22 cellular contexts compared by ENCODE assay signal in the genomic region with DNA sequence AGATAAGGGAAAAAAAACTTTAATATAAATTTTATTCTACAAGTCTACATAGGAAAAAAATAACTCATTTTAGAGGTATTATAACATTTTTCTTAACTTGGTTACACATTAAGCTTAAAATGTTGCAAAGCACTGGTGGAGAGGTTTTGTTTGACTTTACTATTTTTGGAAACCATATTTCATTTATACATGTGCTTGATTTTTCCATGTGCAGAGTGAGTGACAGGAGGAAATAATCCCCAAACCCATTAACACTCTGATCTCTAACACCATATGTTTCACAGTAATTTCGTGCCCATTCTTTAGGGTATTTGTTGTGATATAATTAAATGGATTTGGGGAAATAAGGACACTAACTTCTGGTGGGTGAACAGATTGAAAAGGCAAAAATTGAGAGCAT.
DNase-seq lines count a peak whose midpoint lies in the region; ATAC-seq, FAIRE-seq and TF ChIP-seq lines count a peak whose summit lies in the region.
"Had no signal": no experiment of that assay in that cellular context is flagged by ENCODE, and none has a peak within 500 bp of the region (broad histone marks: within the 10 kb centered on the region; RNA-seq: fewer than 3 reads in every experiment).

No MANE protein-coding gene starts in this region.

- WGBS in pancreas, 2 donors: 8 to 16% methylated on average over 1 of the region's 1 CpG

- no peaks in the 10 kb centered on the region for H3K27me3 ChIP-seq in pancreas

- no peaks in the 10 kb centered on the region for H3K36me3 Mint-ChIP-seq in T-helper 2 cell treated with Interferon-gamma antibody and Interleukin-4, amounts not matched to agents 5 μg/mL and 100 μg/mL, for 36 hours (ENCODE audit: low read depth)
- H3K36me3 Mint-ChIP-seq: CD4-positive, CD25-positive, alpha-beta regulatory T cell; CD8-positive, alpha-beta T cell had no signal

- intact Hi-C loops in pancreas (cut with DNase I): no loop called here

- peaks cover 29% of the 10 kb centered on the region for H3K9me3 Mint-ChIP-seq in T-helper 2 cell treated with Interferon-gamma antibody and Interleukin-4, amounts not matched to agents 5 μg/mL and 100 μg/mL, for 36 hours
- H3K9me3 Mint-ChIP-seq: GM23338, H9 had no signal

- ATAC-seq in pancreas: peak in 1 of 4 donors; percentile 60
- ATAC-seq: A549; CD8-positive, alpha-beta T cell; GM23338; HCT116 had no signal

- DNase-seq in D721Med (ENCODE audit: insufficient read length, low spot score) (peak; percentile 18), NCI-H524 (lab: John Stamatoyannopoulos, UW) (peak; percentile 52 to 90), NCI-H82 (lab: John Stamatoyannopoulos, UW) (peak; percentile 88), pancreas (no peak), activated gamma-delta T cell (lab: John Stamatoyannopoulos, UW) (no peak)
- no peak for DNase-seq in activated naive CD4-positive, alpha-beta T cell treated with anti-CD3 and anti-CD28 coated beads, Interleukin-2, amount 50 U/mL, for 16 hours
- DNase-seq in T-helper 2 cell treated with Interferon-gamma antibody and Interleukin-4, amounts not matched to agents 5 μg/mL and 100 μg/mL, for 36 hours (ENCODE audit: low spot score): no peak
- DNase-seq: 8988T; Caco-2; CD4-positive, CD25-positive, alpha-beta regulatory T cell; CD8-positive, alpha-beta T cell; DMS153; DND-41; GF-D8; H9; HFFc6 had no signal

- FAIRE-seq in D721Med (lab: Jason Lieb, UNC) (peak; percentile 98), pancreas (lab: Jason Lieb, UNC) (peak; percentile 17)
- FAIRE-seq: A549, GM12891, GM18507 had no signal

- TF ChIP-seq CTCF in D721Med (IDR thresholded peaks at IDR 0.05; ENCODE audit: insufficient read depth, missing control alignments) (no peak), pancreas (IDR thresholded peaks at IDR 0.05) (no peak)

- no peak overlapping the region for H3K4me3 ChIP-seq in pancreas
- H3K4me3 ChIP-seq: A549, GM23338 had no signal

- H3K4me1 ChIP-seq in pancreas: no peaks in the 10 kb centered on the region
- H3K4me1 ChIP-seq: A549 had no signal

- no peaks in the 10 kb centered on the region for H3K27me3 Mint-ChIP-seq in T-helper 2 cell treated with Interferon-gamma antibody and Interleukin-4, amounts not matched to agents 5 μg/mL and 100 μg/mL, for 36 hours (ENCODE audit: low read depth)
- H3K27me3 Mint-ChIP-seq: CD4-positive, CD25-positive, alpha-beta regulatory T cell had no signal

- no peaks in the 10 kb centered on the region for H3K36me3 ChIP-seq in pancreas

- no peak overlapping the region for H3K27ac ChIP-seq in pancreas
- H3K27ac ChIP-seq: A549, C4-2B had no signal

- H3K4me1 Mint-ChIP-seq in T-helper 2 cell treated with Interferon-gamma antibody and Interleukin-4, amounts not matched to agents 5 μg/mL and 100 μg/mL, for 36 hours (ENCODE audit: low read depth): no peaks in the 10 kb centered on the region
- H3K4me1 Mint-ChIP-seq: CD4-positive, CD25-positive, alpha-beta regulatory T cell had no signal

- no peak overlapping the region for H3K4me3 Mint-ChIP-seq in T-helper 2 cell treated with Interferon-gamma antibody and Interleukin-4, amounts not matched to agents 5 μg/mL and 100 μg/mL, for 36 hours
- H3K4me3 Mint-ChIP-seq: CD4-positive, CD25-positive, alpha-beta regulatory T cell; CD8-positive, alpha-beta T cell; GM23338; H9; HFFc6 had no signal

- no peaks in the 10 kb centered on the region for H3K9me3 ChIP-seq in pancreas
- H3K9me3 ChIP-seq: A549, Caco-2 had no signal

- no peak overlapping the region for H3K27ac Mint-ChIP-seq in T-helper 2 cell treated with Interferon-gamma antibody and Interleukin-4, amounts not matched to agents 5 μg/mL and 100 μg/mL, for 36 hours
- H3K27ac Mint-ChIP-seq: CD4-positive, CD25-positive, alpha-beta regulatory T cell; CD8-positive, alpha-beta T cell; GM23338; H9; HFFc6 had no signal

Comparison
In these comparisons a context has a peak if more than half of its experiments do, and no peak if none do; other contexts are left out.
1. DNase-seq: peak in D721Med (single experiment), NCI-H524 (2 of 2) and NCI-H82 (single experiment); none in pancreas (0 of 6), activated gamma-delta T cell (single experiment), activated naive CD4-positive, alpha-beta T cell treated with anti-CD3 and anti-CD28 coated beads, Interleukin-2, amount 50 U/mL, for 16 hours (single experiment) and T-helper 2 cell treated with Interferon-gamma antibody and Interleukin-4, amounts not matched to agents 5 μg/mL and 100 μg/mL, for 36 hours (single experiment).